In genomic region chr5:170483701-170484458, GRCh38 we compare ENCODE assay signal across 12 cellular contexts. TPM values are rescaled to one million over a fixed set of nuclear protein-coding genes. Genes with fewer than 3 reads are reported as not detected.
DNase-seq lines count a peak whose midpoint lies in the region; FAIRE-seq and TF ChIP-seq lines count a peak whose summit lies in the region.
"Had no signal": no experiment of that assay in that cellular context is flagged by ENCODE, and none has a peak within 500 bp of the region (broad histone marks: within the 10 kb centered on the region; RNA-seq: fewer than 3 reads in every experiment).

No MANE protein-coding gene starts in this region.

- H3K4me1 Mint-ChIP-seq in activated CD4-positive, alpha-beta memory T cell treated with anti-CD3 and anti-CD28 coated beads for 36 hours (ENCODE audit: low read depth): no peaks in the 10 kb centered on the region
- H3K4me1 Mint-ChIP-seq in activated CD4-positive, alpha-beta memory T cell treated with anti-CD3 and anti-CD28 coated beads, Interleukin-2, amount 10 ng/mL, durations not matched to agents 7 days and 5 days: no peaks in the 10 kb centered on the region
- H3K4me1 Mint-ChIP-seq in CD4-positive, alpha-beta memory T cell: peaks cover 0 to 2% (median under 1%) of the 10 kb centered on the region in 4 donors

- H3K4me2 ChIP-seq in trophoblast cell (ENCODE audit: low read length): no peak overlapping the region

- no peaks in the 10 kb centered on the region for H3K9me3 ChIP-seq in trophoblast cell (ENCODE audit: insufficient read depth, low read depth, low read length)
- no peaks in the 10 kb centered on the region for H3K9me3 ChIP-seq in CD4-positive, alpha-beta memory T cell (ENCODE audit: control insufficient read depth in 1 of 2, low read length in 2 of 2)

- no CpG with 5 or more reads among the region's 19 CpGs for WGBS in trophoblast cell (ENCODE audit: extremely low coverage, insufficient coverage, insufficient read length)

- no peak overlapping the region for H4K12ac ChIP-seq in trophoblast cell (ENCODE audit: low read depth, low read length)

- H3K9me3 Mint-ChIP-seq in activated CD4-positive, alpha-beta memory T cell treated with anti-CD3 and anti-CD28 coated beads for 36 hours: no peaks in the 10 kb centered on the region
- H3K9me3 Mint-ChIP-seq in activated CD4-positive, alpha-beta memory T cell treated with anti-CD3 and anti-CD28 coated beads, Interleukin-2, amount 10 ng/mL, durations not matched to agents 7 days and 5 days: no peaks in the 10 kb centered on the region
- no peaks in the 10 kb centered on the region for H3K9me3 Mint-ChIP-seq in CD4-positive, alpha-beta memory T cell

- no peak overlapping the region for H2AFZ ChIP-seq in trophoblast cell (ENCODE audit: insufficient read depth, low read length, poor library complexity)

- no peak for TF ChIP-seq CTCF in coronary artery (IDR thresholded peaks at IDR 0.05)

- POLR2A ChIA-PET in activated CD4-positive, alpha-beta memory T cell treated with anti-CD3 and anti-CD28 coated beads for 36 hours (lab: Charles Lee): no interaction called here
- POLR2A ChIA-PET in activated CD4-positive, alpha-beta memory T cell treated with anti-CD3 and anti-CD28 coated beads, Interleukin-2, amount 10 ng/mL, durations not matched to agents 7 days and 5 days (lab: Charles Lee): no interaction called here
- POLR2A ChIA-PET in CD4-positive, alpha-beta memory T cell (lab: Charles Lee; ENCODE audit: partially characterized antibody): no interaction called here

- no peaks in the 10 kb centered on the region for H3K79me1 ChIP-seq in trophoblast cell (ENCODE audit: low read length)

- no peak overlapping the region for H3K23ac ChIP-seq in trophoblast cell (ENCODE audit: low read length)

- H3K4me3 ChIP-seq in coronary artery (no peak overlapping the region), trophoblast cell (ENCODE audit: low read depth, low read length) (no peak overlapping the region)
- H3K4me3 ChIP-seq in CD4-positive, alpha-beta memory T cell (ENCODE audit: low read length in 2 of 2): no peak overlapping the region

- no peak overlapping the region for H2BK5ac ChIP-seq in trophoblast cell (ENCODE audit: low read depth, low read length, poor library complexity)

- H3K27ac Mint-ChIP-seq in activated CD4-positive, alpha-beta memory T cell treated with anti-CD3 and anti-CD28 coated beads for 36 hours: no peak overlapping the region
- no peak overlapping the region for H3K27ac Mint-ChIP-seq in activated CD4-positive, alpha-beta memory T cell treated with anti-CD3 and anti-CD28 coated beads, Interleukin-2, amount 10 ng/mL, durations not matched to agents 7 days and 5 days
- no peak overlapping the region for H3K27ac Mint-ChIP-seq in CD4-positive, alpha-beta memory T cell

- H3K27ac ChIP-seq in coronary artery: no peak overlapping the region
- no peak overlapping the region for H3K27ac ChIP-seq in trophoblast cell (ENCODE audit: low read depth, low read length)
- no peak overlapping the region for H3K27ac ChIP-seq in CD4-positive, alpha-beta memory T cell (ENCODE audit: low read depth, low read length)
- H3K27ac ChIP-seq: VCaP had no signal

- FAIRE-seq in GM19239 (lab: Jason Lieb, UNC): no peak
- FAIRE-seq: endometrium had no signal

- H3K79me2 ChIP-seq in trophoblast cell (ENCODE audit: control insufficient read depth, insufficient read depth, low read length, poor library complexity): no peaks in the 10 kb centered on the region

- no peak overlapping the region for H4K8ac ChIP-seq in trophoblast cell (ENCODE audit: low read depth, low read length)

- H3K36me3 ChIP-seq in trophoblast cell (ENCODE audit: control insufficient read depth in 1 of 2, insufficient read depth in 2 of 2, low read length in 2 of 2): no peaks in the 10 kb centered on the region
- H3K36me3 ChIP-seq in CD4-positive, alpha-beta memory T cell (ENCODE audit: insufficient read depth, low read length): no peaks in the 10 kb centered on the region

- H3K14ac ChIP-seq in trophoblast cell (ENCODE audit: low read length): no peak overlapping the region

- H3K4me3 Mint-ChIP-seq in activated CD4-positive, alpha-beta memory T cell treated with anti-CD3 and anti-CD28 coated beads for 36 hours: no peak overlapping the region
- H3K4me3 Mint-ChIP-seq in activated CD4-positive, alpha-beta memory T cell treated with anti-CD3 and anti-CD28 coated beads, Interleukin-2, amount 10 ng/mL, durations not matched to agents 7 days and 5 days: no peak overlapping the region
- H3K4me3 Mint-ChIP-seq in CD4-positive, alpha-beta memory T cell: no peak overlapping the region

- H2BK120ac ChIP-seq in trophoblast cell (ENCODE audit: insufficient read depth, low read length, poor library complexity): no peak overlapping the region

- H3K9ac ChIP-seq in trophoblast cell (ENCODE audit: low read length): no peak overlapping the region

- H2AK5ac ChIP-seq in trophoblast cell (ENCODE audit: low read length): no peak overlapping the region

- peak; percentile 30 for DNase-seq in activated CD4-positive, alpha-beta memory T cell treated with anti-CD3 and anti-CD28 coated beads for 36 hours
- no peak for DNase-seq in activated CD4-positive, alpha-beta memory T cell treated with anti-CD3 and anti-CD28 coated beads, Interleukin-2, amount 10 ng/mL, durations not matched to agents 7 days and 5 days
- DNase-seq in NCI-H226 (peak; percentile 62), coronary artery (ENCODE audit: low spot score) (peak; percentile 49), trophoblast cell (peak; percentile 75 to 94), NCI-H1048 (lab: John Stamatoyannopoulos, UW) (no peak), GM19239 (ENCODE audit: insufficient read length, low spot score) (no peak)
- DNase-seq in CD4-positive, alpha-beta memory T cell: no peak
- DNase-seq: activated naive CD4-positive, alpha-beta T cell treated with anti-CD3 and anti-CD28 coated beads, Interleukin-2, amount 50 U/mL, for 16 hours; occipital lobe had no signal

- no peak overlapping the region for H3K18ac ChIP-seq in trophoblast cell (ENCODE audit: low read length)

- no peaks in the 10 kb centered on the region for H3K27me3 ChIP-seq in trophoblast cell (ENCODE audit: insufficient read depth, low read length)
- H3K27me3 ChIP-seq in CD4-positive, alpha-beta memory T cell (ENCODE audit: insufficient read depth, low read length): no peaks in the 10 kb centered on the region

- no peaks in the 10 kb centered on the region for H3K36me3 Mint-ChIP-seq in activated CD4-positive, alpha-beta memory T cell treated with anti-CD3 and anti-CD28 coated beads for 36 hours
- no peaks in the 10 kb centered on the region for H3K36me3 Mint-ChIP-seq in activated CD4-positive, alpha-beta memory T cell treated with anti-CD3 and anti-CD28 coated beads, Interleukin-2, amount 10 ng/mL, durations not matched to agents 7 days and 5 days (ENCODE audit: low read depth)
- H3K36me3 Mint-ChIP-seq in CD4-positive, alpha-beta memory T cell: no peaks in the 10 kb centered on the region

- H3K4me1 ChIP-seq in trophoblast cell (ENCODE audit: control insufficient read depth in 1 of 2, insufficient read depth in 2 of 2, low read length in 2 of 2): peaks cover 0 to 5% of the 10 kb centered on the region in 2 experiments
- no peaks in the 10 kb centered on the region for H3K4me1 ChIP-seq in CD4-positive, alpha-beta memory T cell (ENCODE audit: insufficient read depth, low read length)

- H3K4ac ChIP-seq in trophoblast cell (ENCODE audit: low read depth, low read length): no peak overlapping the region

- CTCF ChIA-PET in activated CD4-positive, alpha-beta memory T cell treated with anti-CD3 and anti-CD28 coated beads for 36 hours (lab: Charles Lee): no interaction called here
- CTCF ChIA-PET in activated CD4-positive, alpha-beta memory T cell treated with anti-CD3 and anti-CD28 coated beads, Interleukin-2, amount 10 ng/mL, durations not matched to agents 7 days and 5 days (lab: Charles Lee): no interaction called here
- CTCF ChIA-PET in CD4-positive, alpha-beta memory T cell (lab: Charles Lee; ENCODE audit: partially characterized antibody): no interaction called here

- H3K27me3 Mint-ChIP-seq in activated CD4-positive, alpha-beta memory T cell treated with anti-CD3 and anti-CD28 coated beads for 36 hours: peaks cover 7% of the 10 kb centered on the region
- H3K27me3 Mint-ChIP-seq in activated CD4-positive, alpha-beta memory T cell treated with anti-CD3 and anti-CD28 coated beads, Interleukin-2, amount 10 ng/mL, durations not matched to agents 7 days and 5 days: peaks cover 20% of the 10 kb centered on the region
- peaks cover 6 to 9% of the 10 kb centered on the region in 2 donors for H3K27me3 Mint-ChIP-seq in CD4-positive, alpha-beta memory T cell

- intact Hi-C loops in activated CD4-positive, alpha-beta memory T cell treated with anti-CD3 and anti-CD28 coated beads for 36 hours (cut with micrococcal nuclease): no loop called here
- intact Hi-C loops in CD4-positive, alpha-beta memory T cell (cut with micrococcal nuclease): no loop called here

- H2BK12ac ChIP-seq in trophoblast cell (ENCODE audit: low read length): no peak overlapping the region

- no peak overlapping the region for H4K91ac ChIP-seq in trophoblast cell (ENCODE audit: low read depth, low read length)

RNA-seq across cellular contexts. Expression of gene KCNIP1, which starts 19.9 kb away (rescaled TPM):
- total RNA-seq in activated CD4-positive, alpha-beta memory T cell treated with anti-CD3 and anti-CD28 coated beads for 36 hours: not detected
- not detected for total RNA-seq in activated CD4-positive, alpha-beta memory T cell treated with anti-CD3 and anti-CD28 coated beads, Interleukin-2, amount 10 ng/mL, durations not matched to agents 7 days and 5 days
- polyA plus RNA-seq in trophoblast cell (2013): 0.26 and 0.37 TPM in 2 replicates
- not detected for total RNA-seq in CD4-positive, alpha-beta memory T cell
- not detected for polyA plus RNA-seq in CD4-positive, alpha-beta memory T cell

Comparison
In these comparisons a context has a peak if more than half of its experiments do, and no peak if none do; other contexts are left out.
1. DNase-seq: peak in activated CD4-positive, alpha-beta memory T cell treated with anti-CD3 and anti-CD28 coated beads for 36 hours (single experiment), NCI-H226 (single experiment), coronary artery (single experiment) and trophoblast cell (2 of 2); none in activated CD4-positive, alpha-beta memory T cell treated with anti-CD3 and anti-CD28 coated beads, Interleukin-2, amount 10 ng/mL, durations not matched to agents 7 days and 5 days (single experiment), NCI-H1048 (single experiment), CD4-positive, alpha-beta memory T cell (0 of 5) and GM19239 (single experiment).